In genomic region chr1:175725684-175726083, GRCh38 we compare ENCODE assay signal across 11 cellular contexts. TPM values are rescaled to one million over a fixed set of nuclear protein-coding genes. Genes with fewer than 3 reads are reported as not detected.
DNase-seq lines count a peak whose midpoint lies in the region; ATAC-seq, FAIRE-seq and TF ChIP-seq lines count a peak whose summit lies in the region.
"Had no signal": no experiment of that assay in that cellular context is flagged by ENCODE, and none has a peak within 500 bp of the region (broad histone marks: within the 10 kb centered on the region; RNA-seq: fewer than 3 reads in every experiment).

No MANE protein-coding gene starts in this region.

- no peaks in the 10 kb centered on the region for H3K4me1 Mint-ChIP-seq in MCF 10A (ENCODE audit: insufficient read depth, unreplicated experiment)

- no peak overlapping the region for H3K9ac ChIP-seq in SK-N-MC (ENCODE audit: insufficient read length)

- POLR2A ChIA-PET in MCF 10A (lab: Yijun Ruan, JAX) = no interaction called here

- intact Hi-C loops in MCF 10A (cut with micrococcal nuclease) = no loop called here
- intact Hi-C loops in breast epithelium (cut with DNase I; ENCODE audit: low total_unique reads) = no loop called here

- H3K9me3 ChIP-seq in breast epithelium (no peaks in the 10 kb centered on the region), SK-N-MC (ENCODE audit: low read depth, low read length) (no peaks in the 10 kb centered on the region), tibial nerve (no peaks in the 10 kb centered on the region)

- no peaks in the 10 kb centered on the region for H3K9me3 Mint-ChIP-seq in MCF 10A (ENCODE audit: unreplicated experiment)

- H3K27ac ChIP-seq in breast epithelium = no peak overlapping the region
- no peak overlapping the region for H3K27ac ChIP-seq in SK-N-MC
- H3K27ac ChIP-seq in tibial nerve = no peak overlapping the region
- H3K27ac ChIP-seq: C4-2B had no signal

- TF ChIP-seq EP300 in tibial nerve (IDR thresholded peaks at IDR 0.05) = no peak

- CTCF ChIA-PET in MCF 10A (lab: Yijun Ruan, JAX) = interaction anchor here (0.7 kb wide), 1 partner anchor 18 kb away, joined by 3 read pairs; no protein-coding TSS in a partner anchor

- DNase-seq in MCF 10A (ENCODE audit: unreplicated experiment) (peak; percentile 78), breast epithelium (ENCODE audit: low spot score in 2 of 2) (no peak), SK-N-MC (ENCODE audit: low read depth, low spot score) (peak; percentile 30), foreskin fibroblast (peak; percentile 1 to 15), urothelium cell line (ENCODE audit: low spot score) (peak; percentile 25), tibial nerve (ENCODE audit: low spot score in 2 of 2) (no peak), NCI-H2029 (lab: John Stamatoyannopoulos, UW) (no peak)
- DNase-seq: effector CD4-positive, alpha-beta T cell; NCI-H446 had no signal

- no peak overlapping the region for H3K27ac Mint-ChIP-seq in MCF 10A (ENCODE audit: low read depth, unreplicated experiment)

- 37 to 46% methylated on average over 4 of the region's 4 CpGs for WGBS in tibial nerve, 2 donors

- no TSS peak for BruUV-seq in MCF 10A (replicated peaks; lab: Mats Ljungman, UMichigan)

- H3K36me3 Mint-ChIP-seq in MCF 10A (ENCODE audit: insufficient read depth, unreplicated experiment) = no peaks in the 10 kb centered on the region

- peaks cover 35% of the 10 kb centered on the region for H3K27me3 Mint-ChIP-seq in MCF 10A (ENCODE audit: insufficient read depth, unreplicated experiment)

- no peak for FAIRE-seq in urothelium cell line (lab: Jason Lieb, UNC)

- H3K4me1 ChIP-seq in breast epithelium (no peaks in the 10 kb centered on the region), tibial nerve (no peaks in the 10 kb centered on the region)

- H3K4me3 ChIP-seq in breast epithelium (no peak overlapping the region), SK-N-MC (no peak overlapping the region), foreskin fibroblast (ENCODE audit: low read depth in 1 of 2, low read length in 2 of 2) (no peak overlapping the region), tibial nerve (no peak overlapping the region)

- no peak for ATAC-seq in HG02970 (IDR thresholded peaks at IDR 0.05; ENCODE audit: low FRiP score, unreplicated experiment)

- TF ChIP-seq POLR2A in breast epithelium (IDR thresholded peaks at IDR 0.05) (no peak), tibial nerve (IDR thresholded peaks at IDR 0.05) (no peak)

- no peak overlapping the region for H3K4me3 Mint-ChIP-seq in MCF 10A (ENCODE audit: unreplicated experiment)

- H3K27me3 ChIP-seq in breast epithelium (peaks cover 0 to 9% of the 10 kb centered on the region in 2 donors), tibial nerve (no peaks in the 10 kb centered on the region)

- TF ChIP-seq CTCF in MCF 10A (IDR thresholded peaks at IDR 0.05; ENCODE audit: unreplicated experiment) (no peak), breast epithelium (IDR thresholded peaks at IDR 0.05) (no peak), foreskin fibroblast (IDR thresholded peaks at IDR 0.05; ENCODE audit: low read depth, low read length) (no peak), tibial nerve (IDR thresholded peaks at IDR 0.05) (no peak)

- H3K36me3 ChIP-seq in breast epithelium = no peaks in the 10 kb centered on the region
- H3K36me3 ChIP-seq in SK-N-MC (ENCODE audit: insufficient read depth, low read length) = no peaks in the 10 kb centered on the region
- H3K36me3 ChIP-seq in tibial nerve = no peaks in the 10 kb centered on the region

RNA-seq across cellular contexts. Expression of gene TNR, which starts 17.7 kb away (rescaled TPM):
- total RNA-seq in MCF 10A (2022) (not detected in 2 replicates), breast epithelium (under 1 TPM in 2 of 3 donors, not detected in 1; under 0.01 TPM), tibial nerve (not detected)

Comparison
In these comparisons a context has a peak if more than half of its experiments do, and no peak if none do; other contexts are left out.
1. DNase-seq: peak in MCF 10A (single experiment), SK-N-MC (single experiment), foreskin fibroblast (2 of 2) and urothelium cell line (single experiment); none in breast epithelium (0 of 2), tibial nerve (0 of 2) and NCI-H2029 (single experiment).